ENCODE assay signal across 8 cellular contexts in the genomic region with DNA sequence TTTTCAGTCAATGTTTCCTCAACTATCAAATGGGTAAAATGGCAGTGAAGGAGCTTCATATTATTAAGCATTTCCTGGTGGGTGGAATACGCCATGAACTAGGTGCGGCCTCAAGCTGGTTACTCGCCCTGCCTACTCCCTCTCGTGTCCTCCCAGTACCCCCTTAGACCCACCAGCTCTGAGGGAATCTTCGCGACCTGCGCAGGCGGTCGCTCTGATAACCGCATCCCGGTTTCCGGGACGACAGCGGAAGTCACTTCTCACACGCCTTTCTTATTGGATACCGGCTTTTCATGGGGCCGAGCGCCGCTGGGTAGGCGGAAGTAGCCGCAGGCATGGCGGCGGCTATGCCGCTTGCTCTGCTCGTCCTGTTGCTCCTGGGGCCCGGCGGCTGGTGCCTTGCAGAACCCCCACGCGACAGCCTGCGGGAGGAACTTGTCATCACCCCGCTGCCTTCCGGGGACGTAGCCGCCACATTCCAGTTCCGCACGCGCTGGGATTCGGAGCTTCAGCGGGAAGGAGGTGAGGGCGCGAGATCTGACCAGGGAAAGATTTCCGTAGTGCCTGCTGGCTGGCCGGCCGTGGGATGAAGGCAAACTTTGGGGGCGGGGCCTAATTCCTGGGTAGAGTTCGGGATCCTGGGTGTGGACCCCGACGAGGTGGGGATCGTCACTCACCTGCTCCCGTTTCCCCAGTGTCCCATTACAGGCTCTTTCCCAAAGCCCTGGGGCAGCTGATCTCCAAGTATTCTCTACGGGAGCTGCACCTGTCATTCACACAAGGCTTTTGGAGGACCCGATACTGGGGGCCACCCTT. TPM values are rescaled to one million over a fixed set of nuclear protein-coding genes. Genes with fewer than 3 reads are reported as not detected.
A peak's percentile ranks its signal among the peaks of the same experiment; 100 is the strongest.
DNase-seq lines count a peak whose midpoint lies in the region; ATAC-seq and TF ChIP-seq lines count a peak whose summit lies in the region.

A gene (plus strand): TSS at position 320 of the 816 bp plus-strand sequence. CDS start 16 bp downstream, at position 336.

- intact Hi-C loops in esophagus muscularis mucosa (cut with DNase I), result no loop called here

- H3K27ac ChIP-seq in Peyer's patch, result peak within 1 kb of the TSS; percentile 77 to 82 (median 81)
- H3K27ac ChIP-seq in esophagus muscularis mucosa (replicated peaks in 1 of 4), result peak within 1 kb of the TSS; percentile 82 to 90 (median 86)

- H3K4me1 ChIP-seq in Peyer's patch, result peaks cover 0 to 36% (median 14%) of the 10 kb centered on the region in 4 donors
- peaks cover 47 to 50% (median 49%) of the 10 kb centered on the region in 4 donors for H3K4me1 ChIP-seq in esophagus muscularis mucosa

- TF ChIP-seq EP300 in esophagus muscularis mucosa (IDR thresholded peaks at IDR 0.05), result no peak

- 0% methylated on average over 22 of the region's 52 CpGs for WGBS in esophagus muscularis mucosa

- peaks cover 31% of the 10 kb centered on the region for H3K36me3 Mint-ChIP-seq in activated T-cell treated with anti-CD3 and anti-CD28 coated beads, Interleukin-2, amount 50 U/mL, for 4 hours (ENCODE audit: insufficient read depth)

- in situ Hi-C loops in KBM-7 (cut with MboI; ENCODE audit: low pct_unique_long_range_greater_than_20kb, low sequenced_read_pairs), result no loop called here

- H3K4me3 ChIP-seq in Peyer's patch (peak within 1 kb of the TSS; percentile 70 to 99 (median 90)), esophagus muscularis mucosa (peak within 1 kb of the TSS; percentile 76 to 99 (median 82))

- peak within 1 kb of the TSS; percentile 96 for H3K4me3 Mint-ChIP-seq in activated T-cell treated with anti-CD3 and anti-CD28 coated beads, Interleukin-2, amount 50 U/mL, for 4 hours

- H3K9me3 ChIP-seq in Peyer's patch (no peaks in the 10 kb centered on the region), esophagus muscularis mucosa (no peaks in the 10 kb centered on the region)

- H3K27me3 ChIP-seq in Peyer's patch (no peaks in the 10 kb centered on the region), esophagus muscularis mucosa (no peaks in the 10 kb centered on the region)

- TF ChIP-seq POLR2A in Peyer's patch (IDR thresholded peaks at IDR 0.05) (peak; percentile 91 to 95), esophagus muscularis mucosa (IDR thresholded peaks at IDR 0.05; ENCODE audit: low read depth) (peak; percentile 85)

- no peaks in the 10 kb centered on the region for H3K9me3 Mint-ChIP-seq in activated T-cell treated with anti-CD3 and anti-CD28 coated beads, Interleukin-2, amount 50 U/mL, for 4 hours

- peaks cover 53% of the 10 kb centered on the region for H3K4me1 Mint-ChIP-seq in activated T-cell treated with anti-CD3 and anti-CD28 coated beads, Interleukin-2, amount 50 U/mL, for 4 hours (ENCODE audit: low read depth)

- H3K36me3 ChIP-seq in Peyer's patch, result peaks cover 0 to 20% (median 0%) of the 10 kb centered on the region in 3 donors
- H3K36me3 ChIP-seq in esophagus muscularis mucosa, result peaks cover 18 to 46% (median 36%) of the 10 kb centered on the region in 4 donors

- TF ChIP-seq CTCF in Peyer's patch (IDR thresholded peaks at IDR 0.05) (peak in 1 of 6 experiments; percentile 15), esophagus muscularis mucosa (IDR thresholded peaks at IDR 0.05) (no peak)

- H3K27me3 Mint-ChIP-seq in activated T-cell treated with anti-CD3 and anti-CD28 coated beads, Interleukin-2, amount 50 U/mL, for 4 hours (ENCODE audit: low read depth), result no peaks in the 10 kb centered on the region

- ATAC-seq in GM21619 (IDR thresholded peaks at IDR 0.05; ENCODE audit: unreplicated experiment), result peak; percentile 64
- ATAC-seq in activated T-cell treated with anti-CD3 and anti-CD28 coated beads, Interleukin-2, amount 50 U/mL, for 4 hours, result peak; percentile 93 to 94

- DNase-seq in DMS53 (lab: John Stamatoyannopoulos, UW) (peak; percentile 97), KBM-7 (peak; percentile 86), Peyer's patch (peak; percentile 88 to 96 (median 91)), esophagus muscularis mucosa (ENCODE audit: extremely low spot score) (peak; percentile 95), myocyte (ENCODE audit: low read depth) (peak; percentile 91)
- peak; percentile 83 for DNase-seq in activated T-cell treated with anti-CD3 and anti-CD28 coated beads, Interleukin-2, amount 50 U/mL, for 4 hours
- peak; percentile 87 to 91 for DNase-seq in stimulated activated CD8-positive, alpha-beta memory T cell treated with anti-CD3 and anti-CD28 coated beads, Interleukin-7, amount 100 ng/mL, for 4 hours (ENCODE audit: low read depth in 2 of 2)

RNA-seq across cellular contexts. Expression of the gene that starts here (rescaled TPM):
- 100 to 1,000 TPM in 3 of 4 donors, 10 to 100 TPM in 1; 87.5 to 147 (median 113) TPM for total RNA-seq in Peyer's patch
- total RNA-seq in activated T-cell treated with anti-CD3 and anti-CD28 coated beads, Interleukin-2, amount 50 U/mL, for 4 hours, result 10 to 100 TPM; 88.0 to 94.8 (median 90.9) TPM
- 10 to 100 TPM; 64.4 to 90.9 (median 80.4) TPM for total RNA-seq in esophagus muscularis mucosa
- 123 and 136 TPM in 2 replicates for total RNA-seq in myocyte
- polyA plus RNA-seq in myocyte (2012), result 171 TPM

Comparison
In these comparisons a context has a peak if more than half of its experiments do, and no peak if none do; other contexts are left out.
1. Peak in every context shown above with its lines: DNase-seq, ATAC-seq, H3K4me3 ChIP-seq and H3K27ac ChIP-seq.